ENCODE assay signal across 11 cellular contexts in the genomic region with DNA sequence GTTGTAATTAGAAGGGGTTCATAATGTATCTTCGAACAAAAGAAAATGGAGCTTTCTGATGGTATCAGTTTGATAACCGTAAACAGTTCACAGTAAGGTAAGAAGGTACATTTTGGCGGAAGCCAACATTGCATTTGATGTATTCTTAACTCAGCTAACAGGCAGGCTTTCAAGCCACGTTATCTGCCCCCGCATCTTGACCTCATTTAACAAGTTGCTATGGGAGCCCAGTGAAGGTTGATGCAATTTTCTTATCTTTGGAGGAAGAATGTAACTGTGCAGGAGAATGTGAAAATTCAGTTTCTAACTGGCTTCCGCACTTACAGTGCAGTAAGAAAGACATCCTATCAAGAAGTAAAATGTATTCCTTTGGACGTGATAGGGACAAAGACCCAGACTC.
DNase-seq lines count a peak whose midpoint lies in the region; ATAC-seq and TF ChIP-seq lines count a peak whose summit lies in the region.
"Had no signal": no experiment of that assay in that cellular context is flagged by ENCODE, and none has a peak within 500 bp of the region (broad histone marks: within the 10 kb centered on the region; RNA-seq: fewer than 3 reads in every experiment).

No MANE protein-coding gene starts in this region.

- H3K4me1 Mint-ChIP-seq in activated CD4-positive, alpha-beta memory T cell treated with anti-CD3 and anti-CD28 coated beads, Interleukin-2, amount 10 ng/mL, durations not matched to agents 7 days and 5 days = peaks cover 99% of the 10 kb centered on the region

- POLR2A ChIA-PET in activated CD4-positive, alpha-beta memory T cell treated with anti-CD3 and anti-CD28 coated beads, Interleukin-2, amount 10 ng/mL, durations not matched to agents 7 days and 5 days (lab: Charles Lee) = interaction anchor here (0.7 to 21.4 kb wide), 20 partner anchors 10 to 218 kb away, joined by 3 to 884 read pairs (median 5); no protein-coding TSS in a partner anchor
- POLR2A ChIA-PET in RWPE1 (lab: Yijun Ruan, JAX; ENCODE audit: low non-redundant PET) = no interaction called here

- peak; percentile 76 for DNase-seq in OCI-M1 (lab: John Stamatoyannopoulos, UW)
- peak; percentile 86 for DNase-seq in activated CD4-positive, alpha-beta memory T cell treated with anti-CD3 and anti-CD28 coated beads, Interleukin-2, amount 10 ng/mL, durations not matched to agents 7 days and 5 days
- peak; percentile 9 to 17 for DNase-seq in erythroblast (lab: John Stamatoyannopoulos, UW)
- DNase-seq in stimulated activated CD8-positive, alpha-beta memory T cell treated with anti-CD3 and anti-CD28 coated beads, Interleukin-7, amount 100 ng/mL, for 4 hours (ENCODE audit: low read depth in 2 of 2) = peak; percentile 54 to 67
- no peak for DNase-seq in RWPE1 (ENCODE audit: low spot score)
- no peak for DNase-seq in SIG-M5 treated with dmso at 0.1 percent for 504 hours (lab: John Stamatoyannopoulos, UW; ENCODE audit: unreplicated experiment)
- DNase-seq: amygdala; foreskin keratinocyte; stimulated activated naive B cell treated with anti-CD40 and anti-IgM and Interleukin-4, amounts not matched to agents 10 μg/mL and 1 μg/mL and 100 μg/mL, for 72 hours had no signal

- H3K4me3 Mint-ChIP-seq in activated CD4-positive, alpha-beta memory T cell treated with anti-CD3 and anti-CD28 coated beads, Interleukin-2, amount 10 ng/mL, durations not matched to agents 7 days and 5 days = peak overlapping the region; percentile 60

- TF ChIP-seq CTCF in RWPE1 (conservative IDR thresholded peaks at IDR 0.05; ENCODE audit: low read depth) = no peak

- peaks cover 98% of the 10 kb centered on the region for H3K36me3 Mint-ChIP-seq in activated CD4-positive, alpha-beta memory T cell treated with anti-CD3 and anti-CD28 coated beads, Interleukin-2, amount 10 ng/mL, durations not matched to agents 7 days and 5 days (ENCODE audit: low read depth)

- no peaks in the 10 kb centered on the region for H3K27me3 Mint-ChIP-seq in activated CD4-positive, alpha-beta memory T cell treated with anti-CD3 and anti-CD28 coated beads, Interleukin-2, amount 10 ng/mL, durations not matched to agents 7 days and 5 days
- H3K27me3 Mint-ChIP-seq: stimulated activated naive B cell treated with anti-CD40 and anti-IgM and Interleukin-4, amounts not matched to agents 10 μg/mL and 1 μg/mL and 100 μg/mL, for 72 hours had no signal

- TF ChIP-seq POLR2A in erythroblast (IDR thresholded peaks at IDR 0.05; ENCODE audit: low read length) = no peak

- CTCF ChIA-PET in activated CD4-positive, alpha-beta memory T cell treated with anti-CD3 and anti-CD28 coated beads, Interleukin-2, amount 10 ng/mL, durations not matched to agents 7 days and 5 days (lab: Charles Lee) = interaction anchor here (0.8 to 6.5 kb wide), 14 partner anchors 9 to 304 kb away, joined by 3 to 51 read pairs (median 4); no protein-coding TSS in a partner anchor
- CTCF ChIA-PET in RWPE1 (lab: Yijun Ruan, JAX) = no interaction called here

- H3K9me3 Mint-ChIP-seq in activated CD4-positive, alpha-beta memory T cell treated with anti-CD3 and anti-CD28 coated beads, Interleukin-2, amount 10 ng/mL, durations not matched to agents 7 days and 5 days = no peaks in the 10 kb centered on the region

- H3K27ac Mint-ChIP-seq in activated CD4-positive, alpha-beta memory T cell treated with anti-CD3 and anti-CD28 coated beads, Interleukin-2, amount 10 ng/mL, durations not matched to agents 7 days and 5 days = peak overlapping the region; percentile 80

- H3K27ac ChIP-seq in RWPE1 = no peak overlapping the region
- H3K27ac ChIP-seq: foreskin keratinocyte, neutrophil had no signal

- no peak for ATAC-seq in GM18511 (IDR thresholded peaks at IDR 0.05; ENCODE audit: unreplicated experiment)
- ATAC-seq: stimulated activated naive B cell treated with anti-CD40 and anti-IgM and Interleukin-4, amounts not matched to agents 10 μg/mL and 1 μg/mL and 100 μg/mL, for 72 hours had no signal

Comparison
In these comparisons a context has a peak if more than half of its experiments do, and no peak if none do; other contexts are left out.
1. DNase-seq: peak in OCI-M1 (single experiment), activated CD4-positive, alpha-beta memory T cell treated with anti-CD3 and anti-CD28 coated beads, Interleukin-2, amount 10 ng/mL, durations not matched to agents 7 days and 5 days (single experiment), erythroblast (2 of 2) and stimulated activated CD8-positive, alpha-beta memory T cell treated with anti-CD3 and anti-CD28 coated beads, Interleukin-7, amount 100 ng/mL, for 4 hours (2 of 2); none in RWPE1 (single experiment) and SIG-M5 treated with dmso at 0.1 percent for 504 hours (single experiment).